Comparison of ENCODE assay signal across 14 cellular contexts in genomic region chr4:94488667-94489066, GRCh38. TPM values are rescaled to one million over a fixed set of nuclear protein-coding genes. Genes with fewer than 3 reads are reported as not detected.
A peak's percentile ranks its signal among the peaks of the same experiment; 100 is the strongest.
DNase-seq lines count a peak whose midpoint lies in the region; ATAC-seq and TF ChIP-seq lines count a peak whose summit lies in the region.
"Had no signal": no experiment of that assay in that cellular context is flagged by ENCODE, and none has a peak within 500 bp of the region (broad histone marks: within the 10 kb centered on the region; RNA-seq: fewer than 3 reads in every experiment).

No MANE protein-coding gene starts in this region.

- H3K27me3 Mint-ChIP-seq in progenitor cell of endocrine pancreas (no peaks in the 10 kb centered on the region), mesothelial cell of epicardium (ENCODE audit: low read depth) (no peaks in the 10 kb centered on the region), glutamatergic neuron (ENCODE audit: unreplicated experiment) (no peaks in the 10 kb centered on the region)
- H3K27me3 Mint-ChIP-seq: central memory CD8-positive, alpha-beta T cell; stimulated activated naive CD8-positive, alpha-beta T cell treated with anti-CD3 and anti-CD28 coated beads, Interleukin-15, amount 100 ng/mL, for 72 hours had no signal

- H3K27ac ChIP-seq in HEK293 (ENCODE audit: extremely low read depth, low read depth, low read length) (no peak overlapping the region), foreskin keratinocyte (peak overlapping the region; percentile 36), gastrocnemius medialis (peak overlapping the region; percentile 86 to 99 (median 96))

- DNase-seq in amniotic stem cell (lab: John Stamatoyannopoulos, UW) (peak; percentile 24), foreskin keratinocyte (peak; percentile 98 to 100), gastrocnemius medialis (no peak), progenitor cell of endocrine pancreas (ENCODE audit: low spot score, unreplicated experiment) (no peak), mesothelial cell of epicardium (ENCODE audit: low spot score in 2 of 2, unreplicated experiment in 2 of 2) (no peak), glutamatergic neuron (no peak), DMS 273 treated with DMSO at 0.1 percent for 48 hours (lab: John Stamatoyannopoulos, UW) (no peak)
- DNase-seq: activated T-cell treated with anti-CD3 and anti-CD28 coated beads, Interleukin-2, amount 50 U/mL, for 72 hours; NCI-H510A; occipital lobe; stimulated activated naive CD8-positive, alpha-beta T cell treated with anti-CD3 and anti-CD28 coated beads, Interleukin-15, amount 100 ng/mL, for 72 hours had no signal

- H3K9me3 ChIP-seq in HEK293 (ENCODE audit: control insufficient read depth, insufficient read depth, low read depth, low read length) (no peaks in the 10 kb centered on the region), gastrocnemius medialis (no peaks in the 10 kb centered on the region)

- H3K36me3 ChIP-seq in HEK293 (ENCODE audit: control insufficient read depth in 2 of 2, insufficient read depth in 1 of 2, low read length in 2 of 2) (no peaks in the 10 kb centered on the region), gastrocnemius medialis (peaks cover 0 to 2% of the 10 kb centered on the region in 2 donors)

- POLR2A ChIA-PET in HEK293 (lab: Yijun Ruan, JAX): no interaction called here

- CTCF ChIA-PET in HEK293 (lab: Yijun Ruan, JAX): no interaction called here

- H3K4me3 Mint-ChIP-seq in progenitor cell of endocrine pancreas (ENCODE audit: low read depth) (no peak overlapping the region), mesothelial cell of epicardium (no peak overlapping the region), glutamatergic neuron (ENCODE audit: unreplicated experiment) (no peak overlapping the region)
- H3K4me3 Mint-ChIP-seq: activated T-cell treated with anti-CD3 and anti-CD28 coated beads, Interleukin-2, amount 50 U/mL, for 72 hours; central memory CD8-positive, alpha-beta T cell; stimulated activated naive CD8-positive, alpha-beta T cell treated with anti-CD3 and anti-CD28 coated beads, Interleukin-15, amount 100 ng/mL, for 72 hours had no signal

- H3K27ac Mint-ChIP-seq in progenitor cell of endocrine pancreas: no peak overlapping the region
- no peak overlapping the region for H3K27ac Mint-ChIP-seq in mesothelial cell of epicardium
- H3K27ac Mint-ChIP-seq in glutamatergic neuron (ENCODE audit: unreplicated experiment): no peak overlapping the region
- H3K27ac Mint-ChIP-seq: activated T-cell treated with anti-CD3 and anti-CD28 coated beads, Interleukin-2, amount 50 U/mL, for 72 hours; stimulated activated naive CD8-positive, alpha-beta T cell treated with anti-CD3 and anti-CD28 coated beads, Interleukin-15, amount 100 ng/mL, for 72 hours had no signal

- intact Hi-C loops in gastrocnemius medialis (cut with DNase I; ENCODE audit: low total_unique reads): no loop called here

- H3K9me3 Mint-ChIP-seq in progenitor cell of endocrine pancreas (ENCODE audit: low read depth) (no peaks in the 10 kb centered on the region), mesothelial cell of epicardium (no peaks in the 10 kb centered on the region), glutamatergic neuron (ENCODE audit: unreplicated experiment) (no peaks in the 10 kb centered on the region)
- H3K9me3 Mint-ChIP-seq: activated T-cell treated with anti-CD3 and anti-CD28 coated beads, Interleukin-2, amount 50 U/mL, for 72 hours; central memory CD8-positive, alpha-beta T cell; stimulated activated naive CD8-positive, alpha-beta T cell treated with anti-CD3 and anti-CD28 coated beads, Interleukin-15, amount 100 ng/mL, for 72 hours had no signal

- no peak for TF ChIP-seq CTCF in HEK293 (tag by site-specific recombination; IDR thresholded peaks at IDR 0.05)
- TF ChIP-seq CTCF in foreskin keratinocyte (conservative IDR thresholded peaks at IDR 0.05): no peak
- TF ChIP-seq CTCF in gastrocnemius medialis (IDR thresholded peaks at IDR 0.05 in 4 of 5, conservative IDR thresholded peaks at IDR 0.05 in 1 of 5): no peak
- no peak for TF ChIP-seq CTCF in progenitor cell of endocrine pancreas (IDR thresholded peaks at IDR 0.05; ENCODE audit: unreplicated experiment)
- no peak for TF ChIP-seq CTCF in mesothelial cell of epicardium (IDR thresholded peaks at IDR 0.05; ENCODE audit: unreplicated experiment)
- no peak for TF ChIP-seq CTCF in glutamatergic neuron (IDR thresholded peaks at IDR 0.05; ENCODE audit: partially characterized antibody, unreplicated experiment)

- TF ChIP-seq POLR2A in gastrocnemius medialis (IDR thresholded peaks at IDR 0.05): no peak

- H3K4me1 Mint-ChIP-seq in progenitor cell of endocrine pancreas (ENCODE audit: low read depth): no peaks in the 10 kb centered on the region
- H3K4me1 Mint-ChIP-seq in mesothelial cell of epicardium: peaks cover 2% of the 10 kb centered on the region
- no peaks in the 10 kb centered on the region for H3K4me1 Mint-ChIP-seq in glutamatergic neuron (ENCODE audit: low read depth, unreplicated experiment)

- H3K4me1 ChIP-seq in HEK293 (ENCODE audit: control insufficient read depth, insufficient read depth, low read length) (no peaks in the 10 kb centered on the region), foreskin keratinocyte (peaks cover 64% of the 10 kb centered on the region), gastrocnemius medialis (peaks cover 73 to 80% of the 10 kb centered on the region in 2 donors)

- peak; percentile 96 for ATAC-seq in foreskin keratinocyte
- peak in 1 of 2 donors; percentile 25 for ATAC-seq in gastrocnemius medialis
- ATAC-seq: activated T-cell treated with anti-CD3 and anti-CD28 coated beads, Interleukin-2, amount 50 U/mL, for 72 hours; GM12878; stimulated activated naive CD8-positive, alpha-beta T cell treated with anti-CD3 and anti-CD28 coated beads, Interleukin-15, amount 100 ng/mL, for 72 hours had no signal

- H3K27me3 ChIP-seq in foreskin keratinocyte (no peaks in the 10 kb centered on the region), gastrocnemius medialis (no peaks in the 10 kb centered on the region)

- in situ Hi-C loops in gastrocnemius medialis (cut with MboI; ENCODE audit: low sequenced_read_pairs in 4 of 4): no loop called here

- H3K36me3 Mint-ChIP-seq in progenitor cell of endocrine pancreas (ENCODE audit: insufficient read depth) (no peaks in the 10 kb centered on the region), mesothelial cell of epicardium (no peaks in the 10 kb centered on the region), glutamatergic neuron (ENCODE audit: unreplicated experiment) (no peaks in the 10 kb centered on the region)

- H3K4me3 ChIP-seq in HEK293 (ENCODE audit: low read depth, low read length) (no peak overlapping the region), gastrocnemius medialis (peak overlapping the region in 1 of 4 donors; percentile 5)
- H3K4me3 ChIP-seq: GM12878 had no signal

TF ChIP-seq in HEK293, 187 proteins besides CTCF, POLR2A, EP300 and RAD21 (continues in another document):
- TF ChIP-seq ZXDB (tag by site-specific recombination; IDR thresholded peaks at IDR 0.05) (no peak), ZNF398 (tag by site-specific recombination; IDR thresholded peaks at IDR 0.05) (peak; percentile 70), OSR2 (tag by site-specific recombination; IDR thresholded peaks at IDR 0.05) (0 out of 2 replicates have a peak, but pooled peaks have one; percentile 15), ZNF148 (tag by site-specific recombination; IDR thresholded peaks at IDR 0.05; ENCODE audit: borderline replicate concordance) (no peak), ZNF629 (tag by site-specific recombination; IDR thresholded peaks at IDR 0.05) (peak; percentile 31; the same call in 1 of the 2 replicates)

RNA-seq across cellular contexts. Expression of gene PDLIM5, which starts 36.9 kb away (rescaled TPM):
- total RNA-seq in foreskin keratinocyte (119 and 137 TPM in 2 replicates), gastrocnemius medialis (100 to 1,000 TPM; 473 to 833 (median 673) TPM), progenitor cell of endocrine pancreas (66.1 and 67.9 TPM in 2 replicates), mesothelial cell of epicardium (60.7 to 65.1 TPM (median 64.6 TPM) in 3 replicates), glutamatergic neuron (ENCODE audit: unreplicated experiment) (32.7 TPM)
- polyA plus RNA-seq in foreskin keratinocyte: 24.2 and 26.2 TPM in 2 replicates

Comparison
In these comparisons a context has a peak if more than half of its experiments do, and no peak if none do; other contexts are left out.
1. DNase-seq: peak in amniotic stem cell (single experiment) and foreskin keratinocyte (2 of 2); none in gastrocnemius medialis (0 of 2), progenitor cell of endocrine pancreas (single experiment), mesothelial cell of epicardium (0 of 2), glutamatergic neuron (single experiment) and DMS 273 treated with DMSO at 0.1 percent for 48 hours (single experiment).